Comparison of ENCODE assay signal across 18 cellular contexts in genomic region chr1:159753386-159753785, GRCh38. TPM values are rescaled to one million over a fixed set of nuclear protein-coding genes. Genes with fewer than 3 reads are reported as not detected.
DNase-seq lines count a peak whose midpoint lies in the region; ATAC-seq and TF ChIP-seq lines count a peak whose summit lies in the region.
"Had no signal": no experiment of that assay in that cellular context is flagged by ENCODE, and none has a peak within 500 bp of the region (broad histone marks: within the 10 kb centered on the region; RNA-seq: fewer than 3 reads in every experiment).

No MANE protein-coding gene starts in this region.

- peak overlapping the region; percentile 24 for H3K27ac Mint-ChIP-seq in Calu3 (ENCODE audit: unreplicated experiment)
- H3K27ac Mint-ChIP-seq: CD4-positive, alpha-beta memory T cell had no signal

- in situ Hi-C loops in gastrocnemius medialis (cut with MboI; ENCODE audit: low sequenced_read_pairs in 4 of 4), result no loop called here

- CTCF ChIA-PET in Calu3 (lab: Charles Lee), result no interaction called here

- 24 to 32% methylated on average over 4 of the region's 4 CpGs for WGBS in body of pancreas, 2 donors
- WGBS in right lobe of liver (ENCODE audit: insufficient coverage, low coverage, low lambda C conversion rate, missing lambda C conversion rate), result 28% methylated on average over 4 of the region's 4 CpGs

- no peak overlapping the region for H3K4me3 ChIP-seq in body of pancreas
- H3K4me3 ChIP-seq in right lobe of liver, result no peak overlapping the region
- H3K4me3 ChIP-seq in gastrocnemius medialis, result no peak overlapping the region
- H3K4me3 ChIP-seq in left lung, result no peak overlapping the region
- H3K4me3 ChIP-seq: MG63 had no signal

- H3K9me3 ChIP-seq in body of pancreas, result no peaks in the 10 kb centered on the region
- no peaks in the 10 kb centered on the region for H3K9me3 ChIP-seq in right lobe of liver
- no peaks in the 10 kb centered on the region for H3K9me3 ChIP-seq in gastrocnemius medialis
- H3K9me3 ChIP-seq in left lung, result no peaks in the 10 kb centered on the region
- H3K9me3 ChIP-seq: MG63 had no signal

- intact Hi-C loops in Calu3 (cut with micrococcal nuclease; ENCODE audit: unreplicated experiment), result no loop called here
- intact Hi-C loops in body of pancreas (cut with DNase I), result no loop called here
- intact Hi-C loops in right lobe of liver (cut with DNase I), result loop anchor here in 1 of 2 donors (5.0 kb wide), 1 partner anchor 166 kb away; the partner anchor contains the start of gene APCS
- intact Hi-C loops in gastrocnemius medialis (cut with DNase I; ENCODE audit: low total_unique reads), result no loop called here
- intact Hi-C loops in left lung (cut with DNase I), result no loop called here

- H3K4me1 Mint-ChIP-seq in Calu3 (ENCODE audit: low read depth, unreplicated experiment), result peaks cover 20% of the 10 kb centered on the region
- H3K4me1 Mint-ChIP-seq: CD4-positive, alpha-beta memory T cell had no signal

- TF ChIP-seq CTCF in Calu3 (IDR thresholded peaks at IDR 0.05; ENCODE audit: unreplicated experiment) (no peak), body of pancreas (IDR thresholded peaks at IDR 0.05) (no peak), right lobe of liver (IDR thresholded peaks at IDR 0.05) (no peak), gastrocnemius medialis (IDR thresholded peaks at IDR 0.05 in 4 of 5, conservative IDR thresholded peaks at IDR 0.05 in 1 of 5) (no peak), left lung (IDR thresholded peaks at IDR 0.05) (no peak)

- ATAC-seq in body of pancreas (peak; percentile 33), right lobe of liver (peak; percentile 42 to 73 (median 63)), gastrocnemius medialis (no peak), HG02798 (IDR thresholded peaks at IDR 0.05; ENCODE audit: poor library complexity, unreplicated experiment) (no peak), left lung (no peak)
- ATAC-seq: PC-3, Right ventricle myocardium inferior had no signal

- TF ChIP-seq POLR2A in body of pancreas (IDR thresholded peaks at IDR 0.05), result no peak
- TF ChIP-seq POLR2A in right lobe of liver (IDR thresholded peaks at IDR 0.05), result no peak
- TF ChIP-seq POLR2A in gastrocnemius medialis (IDR thresholded peaks at IDR 0.05), result no peak

- H3K4me3 Mint-ChIP-seq in Calu3 (ENCODE audit: low read depth, unreplicated experiment), result no peak overlapping the region
- H3K4me3 Mint-ChIP-seq: CD4-positive, alpha-beta memory T cell had no signal

- H3K36me3 Mint-ChIP-seq in Calu3 (ENCODE audit: insufficient read depth, unreplicated experiment), result peaks cover 6% of the 10 kb centered on the region
- H3K36me3 Mint-ChIP-seq: CD4-positive, alpha-beta memory T cell had no signal

- peaks cover 58% of the 10 kb centered on the region for H3K4me1 ChIP-seq in body of pancreas
- peaks cover 0 to 69% (median 34%) of the 10 kb centered on the region in 4 donors for H3K4me1 ChIP-seq in right lobe of liver
- no peaks in the 10 kb centered on the region for H3K4me1 ChIP-seq in gastrocnemius medialis
- peaks cover 3 to 41% of the 10 kb centered on the region in 2 donors for H3K4me1 ChIP-seq in left lung

- no peaks in the 10 kb centered on the region for H3K36me3 ChIP-seq in body of pancreas (replicated peaks in 1 of 2; ENCODE audit: insufficient read depth in 1 of 2, low read depth in 2 of 2)
- no peaks in the 10 kb centered on the region for H3K36me3 ChIP-seq in right lobe of liver
- no peaks in the 10 kb centered on the region for H3K36me3 ChIP-seq in gastrocnemius medialis
- no peaks in the 10 kb centered on the region for H3K36me3 ChIP-seq in left lung
- H3K36me3 ChIP-seq: MG63 had no signal

- H3K27me3 Mint-ChIP-seq in Calu3 (ENCODE audit: unreplicated experiment), result no peaks in the 10 kb centered on the region

- no TSS peak for BruUV-seq in Calu3 (replicated peaks; lab: Mats Ljungman, UMichigan)

- H3K27ac ChIP-seq in body of pancreas (peak overlapping the region in 3 of 4 donors; percentile 35 to 70 (median 68)), right lobe of liver (peak overlapping the region; percentile 48 to 73 (median 67)), gastrocnemius medialis (peak overlapping the region; percentile 4 to 56 (median 39)), left lung (peak overlapping the region in 1 of 2 donors; percentile 67)

- DNase-seq in Calu3 (peak; percentile 8), body of pancreas (peak; percentile 8 to 45 (median 24)), right lobe of liver (peak in 2 of 3 donors; percentile 27 to 82), gastrocnemius medialis (no peak), COR-L47 (lab: John Stamatoyannopoulos, UW) (no peak), left lung (no peak)
- DNase-seq: ACHN; CD4-positive, alpha-beta memory T cell; DND-41; GDM1; KG1; MG63; NCI-H1105; NCI-H187; NCI-H446; PC-3 had no signal

- H3K9me3 Mint-ChIP-seq in Calu3 (ENCODE audit: low read depth, unreplicated experiment), result no peaks in the 10 kb centered on the region
- H3K9me3 Mint-ChIP-seq: CD4-positive, alpha-beta memory T cell had no signal

- H3K27me3 ChIP-seq in body of pancreas, result no peaks in the 10 kb centered on the region
- no peaks in the 10 kb centered on the region for H3K27me3 ChIP-seq in right lobe of liver
- H3K27me3 ChIP-seq in gastrocnemius medialis, result no peaks in the 10 kb centered on the region
- no peaks in the 10 kb centered on the region for H3K27me3 ChIP-seq in left lung

RNA-seq across cellular contexts. Expression of gene DUSP23, which starts 27.4 kb away (rescaled TPM):
- total RNA-seq in Calu3 (2022) (5.7 and 10.6 TPM in 2 replicates), body of pancreas (10 to 100 TPM; 60.6 to 91.1 TPM), right lobe of liver (100 to 1,000 TPM in 1 of 6 experiments, 10 to 100 TPM in 5; 28.3 to 125 (median 69.4) TPM), gastrocnemius medialis (10 to 100 TPM; 47.0 to 94.6 (median 77.2) TPM), left lung (10 to 100 TPM; 49.5 to 56.4 TPM)

RNA-seq across cellular contexts. Expression of gene CRP, which starts 39.0 kb away (rescaled TPM):
- total RNA-seq in Calu3 (2022) (0.80 and 3.6 TPM in 2 replicates), body of pancreas (1 to 10 TPM in 1 of 2 donors, under 1 TPM in 1; 0.33 to 1.6 TPM), right lobe of liver (over 10,000 TPM in 1 of 6 experiments, 1,000 to 10,000 TPM in 4, 100 to 1,000 TPM in 1; 420 to 12,291 (median 6,154) TPM), gastrocnemius medialis (10 to 100 TPM in 2 of 4 donors, not detected in 2; 11.0 to 26.7 TPM), left lung (not detected)
- total RNA-seq: CD4-positive, alpha-beta memory T cell; PC-3; Right ventricle myocardium inferior had no signal

RNA-seq across cellular contexts. Expression of gene FCRL6, which starts 48.8 kb away (rescaled TPM):
- total RNA-seq in Calu3 (2022) (not detected in 2 replicates), body of pancreas (1 to 10 TPM in 1 of 2 donors, not detected in 1; 6.3 TPM), right lobe of liver (under 1 TPM in 4 of 6 experiments, not detected in 2; 0.40 to 0.62 (median 0.51) TPM), gastrocnemius medialis (not detected), left lung (1 to 10 TPM in 1 of 2 donors, under 1 TPM in 1; 0.73 to 2.2 TPM)
- total RNA-seq: PC-3 had no signal

Comparison
In these comparisons a context has a peak if more than half of its experiments do, and no peak if none do; other contexts are left out.
1. DNase-seq: peak in Calu3 (single experiment), body of pancreas (4 of 4) and right lobe of liver (2 of 3); none in gastrocnemius medialis (0 of 2), COR-L47 (single experiment) and left lung (0 of 2).
2. ATAC-seq: peak in body of pancreas (single experiment) and right lobe of liver (4 of 4); none in gastrocnemius medialis (0 of 2), HG02798 (single experiment) and left lung (single experiment).
3. RNA of gene CRP, which starts 39.0 kb away (total RNA-seq): 420 to 12,291 TPM in right lobe of liver; 11.0 to 26.7 TPM in gastrocnemius medialis, 0.33 to 1.6 TPM in body of pancreas, 0.80 to 3.6 TPM in Calu3 and not detected in left lung; every median in the first group is over 10 times any median in the second.